Comparison of ENCODE assay signal across 10 cellular contexts in the genomic region with DNA sequence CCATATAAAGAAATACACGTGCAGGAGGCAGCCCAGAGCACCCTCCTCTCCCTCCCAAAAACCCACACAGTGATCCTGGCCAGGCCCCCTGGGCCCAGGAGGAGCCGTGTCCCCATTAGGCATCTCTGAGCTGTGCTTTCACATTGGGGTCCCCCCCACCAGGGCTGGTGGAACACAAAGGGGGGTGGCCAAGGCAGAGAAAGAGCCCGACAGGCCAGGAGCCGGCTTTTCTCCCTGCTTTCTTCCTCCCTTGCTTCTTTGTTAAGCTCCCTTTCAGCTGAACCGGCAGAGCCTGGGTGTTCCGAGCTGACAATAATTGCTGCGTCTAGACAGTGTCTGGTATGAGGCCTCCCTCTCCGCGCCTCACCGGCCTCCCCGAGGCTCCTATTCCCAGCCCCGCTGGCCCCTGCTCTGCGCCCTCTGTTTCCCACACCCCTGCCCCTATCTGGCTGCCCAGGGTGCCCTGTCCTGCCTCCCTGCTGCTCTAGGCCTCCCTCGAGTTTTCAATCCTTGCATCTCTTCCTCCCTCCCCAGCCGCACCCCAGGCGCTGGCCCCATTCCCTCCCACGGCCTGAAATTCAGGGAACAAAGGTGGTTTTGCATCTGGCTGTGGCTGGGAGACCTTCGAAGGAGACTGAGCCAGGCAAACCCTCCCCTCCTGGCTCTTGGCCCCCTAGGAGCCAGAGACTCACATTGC.
DNase-seq lines count a peak whose midpoint lies in the region; ATAC-seq lines count a peak whose summit lies in the region.
"Had no signal": no experiment of that assay in that cellular context is flagged by ENCODE, and none has a peak within 500 bp of the region (broad histone marks: within the 10 kb centered on the region; RNA-seq: fewer than 3 reads in every experiment).

No MANE protein-coding gene starts in this region.

- no peaks in the 10 kb centered on the region for H3K27me3 Mint-ChIP-seq in naive thymus-derived CD4-positive, alpha-beta T cell
- H3K27me3 Mint-ChIP-seq: activated naive CD8-positive, alpha-beta T cell treated with anti-CD3 and anti-CD28 coated beads, Interleukin-2, amount 10 ng/mL, durations not matched to agents 7 days and 5 days had no signal

- H3K27me3 ChIP-seq in H7 (ENCODE audit: control insufficient read depth, insufficient read depth, low read length), result peaks cover 2% of the 10 kb centered on the region; the same call in 1 of the 2 replicates
- peaks cover 10% of the 10 kb centered on the region for H3K27me3 ChIP-seq in iPS-18a (ENCODE audit: control insufficient read depth, insufficient read depth, low read length)
- no peaks in the 10 kb centered on the region for H3K27me3 ChIP-seq in skeletal muscle tissue (ENCODE audit: control insufficient read depth in 3 of 3, insufficient read depth in 3 of 3, low read length in 3 of 3)
- no peaks in the 10 kb centered on the region for H3K27me3 ChIP-seq in naive thymus-derived CD4-positive, alpha-beta T cell (ENCODE audit: control insufficient read depth in 2 of 2, insufficient read depth in 2 of 2, low read length in 2 of 2)

- H3K27ac ChIP-seq in angular gyrus (ENCODE audit: low read depth, low read length) (peak overlapping the region; percentile 82), iPS-18a (ENCODE audit: low read length) (no peak overlapping the region), skeletal muscle tissue (ENCODE audit: low read depth, low read length) (peak overlapping the region; percentile 97)
- H3K27ac ChIP-seq in naive thymus-derived CD4-positive, alpha-beta T cell (ENCODE audit: low read depth, low read length), result no peak overlapping the region

- peak overlapping the region in 1 of 9 donors; percentile 58 for H3K27ac Mint-ChIP-seq in naive thymus-derived CD4-positive, alpha-beta T cell
- H3K27ac Mint-ChIP-seq: activated naive CD8-positive, alpha-beta T cell treated with anti-CD3 and anti-CD28 coated beads, Interleukin-2, amount 10 ng/mL, durations not matched to agents 7 days and 5 days had no signal

- H3K4me3 ChIP-seq in H7 (ENCODE audit: insufficient read depth, low read depth, low read length), result no peak overlapping the region
- peak overlapping the region; percentile 17 for H3K4me3 ChIP-seq in iPS-18a (ENCODE audit: low read length)
- H3K4me3 ChIP-seq in skeletal muscle tissue (ENCODE audit: low read length in 3 of 3), result no peak overlapping the region
- H3K4me3 ChIP-seq in naive thymus-derived CD4-positive, alpha-beta T cell (ENCODE audit: low read length), result no peak overlapping the region

- no peaks in the 10 kb centered on the region for H3K9me3 Mint-ChIP-seq in naive thymus-derived CD4-positive, alpha-beta T cell
- H3K9me3 Mint-ChIP-seq: activated naive CD8-positive, alpha-beta T cell treated with anti-CD3 and anti-CD28 coated beads, Interleukin-2, amount 10 ng/mL, durations not matched to agents 7 days and 5 days had no signal

- POLR2A ChIA-PET in naive thymus-derived CD4-positive, alpha-beta T cell (lab: Charles Lee), result interaction anchor here (2.0 kb wide), 1 partner anchor 117 kb away, joined by 6 read pairs; no protein-coding TSS in a partner anchor

- no peaks in the 10 kb centered on the region for H3K9me3 ChIP-seq in iPS-18a (ENCODE audit: control insufficient read depth, low read depth, low read length)
- no peaks in the 10 kb centered on the region for H3K9me3 ChIP-seq in skeletal muscle tissue (ENCODE audit: control insufficient read depth in 3 of 3, low read length in 3 of 3)
- no peaks in the 10 kb centered on the region for H3K9me3 ChIP-seq in naive thymus-derived CD4-positive, alpha-beta T cell (ENCODE audit: control insufficient read depth in 2 of 3, low read length in 3 of 3)

- H3K36me3 ChIP-seq in H7 (replicated peaks; ENCODE audit: control insufficient read depth, insufficient read depth, low read length) (no peaks in the 10 kb centered on the region), iPS-18a (ENCODE audit: control insufficient read depth, low read depth, low read length) (no peaks in the 10 kb centered on the region), skeletal muscle tissue (ENCODE audit: control insufficient read depth in 3 of 3, insufficient read depth in 3 of 3, low read length in 3 of 3) (peaks cover 0 to 12% (median 9%) of the 10 kb centered on the region in 3 donors)
- H3K36me3 ChIP-seq in naive thymus-derived CD4-positive, alpha-beta T cell (ENCODE audit: control insufficient read depth in 2 of 3, insufficient read depth in 3 of 3, low read length in 3 of 3), result no peaks in the 10 kb centered on the region

- H3K4me1 Mint-ChIP-seq in naive thymus-derived CD4-positive, alpha-beta T cell, result peaks cover 7 to 42% (median 13%) of the 10 kb centered on the region in 7 donors

- DNase-seq in H7 (peak; percentile 78), inferior parietal cortex (ENCODE audit: extremely low spot score) (no peak)
- DNase-seq in naive thymus-derived CD4-positive, alpha-beta T cell, result no peak
- DNase-seq: activated naive CD8-positive, alpha-beta T cell treated with anti-CD3 and anti-CD28 coated beads, Interleukin-2, amount 10 ng/mL, durations not matched to agents 7 days and 5 days; EL had no signal

- intact Hi-C loops in naive thymus-derived CD4-positive, alpha-beta T cell (cut with micrococcal nuclease), result no loop called here

- no peak overlapping the region for H3K4me3 Mint-ChIP-seq in naive thymus-derived CD4-positive, alpha-beta T cell
- H3K4me3 Mint-ChIP-seq: activated naive CD8-positive, alpha-beta T cell treated with anti-CD3 and anti-CD28 coated beads, Interleukin-2, amount 10 ng/mL, durations not matched to agents 7 days and 5 days had no signal

- CTCF ChIA-PET in naive thymus-derived CD4-positive, alpha-beta T cell (lab: Charles Lee), result interaction anchor here (0.6 kb wide), 1 partner anchor 72 kb away, joined by 3 read pairs; no protein-coding TSS in a partner anchor

- peaks cover 21% of the 10 kb centered on the region for H3K4me1 ChIP-seq in iPS-18a (ENCODE audit: control insufficient read depth, low read depth, low read length)
- H3K4me1 ChIP-seq in skeletal muscle tissue (ENCODE audit: control insufficient read depth in 3 of 3, insufficient read depth in 3 of 3, low read length in 3 of 3), result peaks cover 26 to 41% (median 32%) of the 10 kb centered on the region in 3 donors
- peaks cover 16% of the 10 kb centered on the region in 2 donors for H3K4me1 ChIP-seq in naive thymus-derived CD4-positive, alpha-beta T cell (ENCODE audit: control insufficient read depth in 2 of 2, insufficient read depth in 2 of 2, low read length in 2 of 2)

- ATAC-seq in GM19328 (IDR thresholded peaks at IDR 0.05; ENCODE audit: unreplicated experiment), result no peak
- no peak for ATAC-seq in naive thymus-derived CD4-positive, alpha-beta T cell
- no peak for ATAC-seq in GM19397 (IDR thresholded peaks at IDR 0.05; ENCODE audit: unreplicated experiment)

- H3K36me3 Mint-ChIP-seq in naive thymus-derived CD4-positive, alpha-beta T cell, result peaks cover 0 to 19% (median 0%) of the 10 kb centered on the region in 5 donors

- H3K9ac ChIP-seq in iPS-18a (ENCODE audit: low read length) (peak overlapping the region; percentile 24), skeletal muscle tissue (ENCODE audit: low read depth in 1 of 3, low read length in 3 of 3) (peak overlapping the region in 2 of 3 donors; percentile 40 to 62)

Comparison
In these comparisons a context has a peak if more than half of its experiments do, and no peak if none do; other contexts are left out.
1. H3K27ac ChIP-seq: peak in angular gyrus (single experiment) and skeletal muscle tissue (single experiment); none in iPS-18a (single experiment) and naive thymus-derived CD4-positive, alpha-beta T cell (single experiment).